10 cellular contexts compared by ENCODE assay signal in the genomic region with DNA sequence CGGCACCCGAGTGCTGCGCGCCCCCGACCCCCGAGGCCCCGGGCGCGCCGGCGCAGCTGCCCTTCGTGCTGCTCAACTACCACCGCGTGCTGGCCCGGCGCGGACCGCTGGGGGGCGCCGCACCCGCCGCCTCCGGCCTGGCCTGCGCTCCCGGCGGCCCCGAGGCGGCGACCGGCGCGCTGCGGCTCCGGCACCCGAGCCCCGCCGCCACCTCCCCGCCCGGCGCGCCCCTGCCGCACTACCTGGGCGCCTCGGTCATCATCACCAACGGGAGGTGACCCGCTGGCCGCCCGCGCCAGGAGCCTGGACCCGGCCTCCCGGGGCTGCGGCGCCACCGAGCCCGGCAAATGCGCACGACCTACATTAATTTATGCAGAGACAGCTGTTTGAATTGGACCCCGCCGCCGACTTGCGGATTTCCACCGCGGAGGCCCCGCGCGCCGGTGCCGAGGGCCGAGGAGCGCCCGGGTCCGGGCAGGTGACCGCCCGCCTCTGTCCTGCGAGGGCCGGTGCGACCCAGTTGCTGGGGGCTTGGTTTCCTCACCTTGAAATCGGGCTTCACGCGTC. TPM values are rescaled to one million over a fixed set of nuclear protein-coding genes. Genes with fewer than 3 reads are reported as not detected.
A peak's percentile ranks its signal among the peaks of the same experiment; 100 is the strongest.
DNase-seq lines count a peak whose midpoint lies in the region; ATAC-seq and TF ChIP-seq lines count a peak whose summit lies in the region.
"Had no signal": no experiment of that assay in that cellular context is flagged by ENCODE, and none has a peak within 500 bp of the region (broad histone marks: within the 10 kb centered on the region; RNA-seq: fewer than 3 reads in every experiment).

No MANE protein-coding gene starts in this region.

- peaks cover 27% of the 10 kb centered on the region for H3K4me1 ChIP-seq in cardiac muscle cell (ENCODE audit: low read depth)

- DNase-seq in DMS114 treated with DMSO at 0.1 percent for 48 hours (lab: John Stamatoyannopoulos, UW; ENCODE audit: unreplicated experiment) = peak; percentile 11
- peak; percentile 46 for DNase-seq in KBM-7
- peak; percentile 61 to 83 for DNase-seq in activated T-cell treated with anti-CD3 and anti-CD28 coated beads, Interleukin-2, amount 50 U/mL, for 72 hours
- peak; percentile 51 to 86 for DNase-seq in cardiac muscle cell (ENCODE audit: low read depth in 1 of 2, low spot score in 1 of 2)
- peak in 8 of 10 donors; percentile 37 to 96 (median 63) for DNase-seq in posterior cingulate gyrus
- DNase-seq in NCI-H187 (lab: John Stamatoyannopoulos, UW) = no peak
- DNase-seq: naive B cell had no signal

- H3K4me3 ChIP-seq in cardiac muscle cell = peak overlapping the region; percentile 47

- no peaks in the 10 kb centered on the region for H3K36me3 ChIP-seq in cardiac muscle cell

- ATAC-seq in activated T-cell treated with anti-CD3 and anti-CD28 coated beads, Interleukin-2, amount 50 U/mL, for 72 hours (replicated peaks in 1 of 2) = peak; percentile 88 to 91
- ATAC-seq in HG03354 (IDR thresholded peaks at IDR 0.05; ENCODE audit: poor library complexity, severe bottlenecking, unreplicated experiment) (no peak), HG02938 (IDR thresholded peaks at IDR 0.05; ENCODE audit: unreplicated experiment) (no peak)

- intact Hi-C loops in posterior cingulate gyrus (cut with DNase I) = loop anchor here (2.0 to 5.0 kb wide), 2 partner anchors 107 to 179 kb away; no protein-coding TSS in a partner anchor

- in situ Hi-C loops in KBM-7 (cut with MboI; ENCODE audit: low pct_unique_long_range_greater_than_20kb, low sequenced_read_pairs) = no loop called here

- H3K36me3 Mint-ChIP-seq in activated T-cell treated with anti-CD3 and anti-CD28 coated beads, Interleukin-2, amount 50 U/mL, for 72 hours (ENCODE audit: insufficient read depth in 2 of 2) = no peaks in the 10 kb centered on the region

- H3K4me1 Mint-ChIP-seq in activated T-cell treated with anti-CD3 and anti-CD28 coated beads, Interleukin-2, amount 50 U/mL, for 72 hours (ENCODE audit: low read depth) = peaks cover 9% of the 10 kb centered on the region

- H3K27ac ChIP-seq in cardiac muscle cell = no peak overlapping the region
- H3K27ac ChIP-seq: KMS-11 had no signal

- peaks cover 49% of the 10 kb centered on the region for H3K27me3 Mint-ChIP-seq in activated T-cell treated with anti-CD3 and anti-CD28 coated beads, Interleukin-2, amount 50 U/mL, for 72 hours (ENCODE audit: low read depth)

- no peaks in the 10 kb centered on the region for H3K9me3 Mint-ChIP-seq in activated T-cell treated with anti-CD3 and anti-CD28 coated beads, Interleukin-2, amount 50 U/mL, for 72 hours

- peak; percentile 15 for TF ChIP-seq CTCF in cardiac muscle cell (IDR thresholded peaks at IDR 0.05; ENCODE audit: low read depth, low read length)

- H3K9me3 ChIP-seq in cardiac muscle cell (ENCODE audit: low read depth) = no peaks in the 10 kb centered on the region

- H3K27ac Mint-ChIP-seq in activated T-cell treated with anti-CD3 and anti-CD28 coated beads, Interleukin-2, amount 50 U/mL, for 72 hours = no peak overlapping the region
- H3K27ac Mint-ChIP-seq: naive B cell had no signal

- H3K4me3 Mint-ChIP-seq in activated T-cell treated with anti-CD3 and anti-CD28 coated beads, Interleukin-2, amount 50 U/mL, for 72 hours = peak overlapping the region; percentile 76 to 82

- H3K27me3 ChIP-seq in cardiac muscle cell = peaks cover 27% of the 10 kb centered on the region

RNA-seq across cellular contexts. Expression of gene SIM2, which starts 49.0 kb away (rescaled TPM):
- 1 to 10 TPM; 1.9 to 4.1 TPM for total RNA-seq in activated T-cell treated with anti-CD3 and anti-CD28 coated beads, Interleukin-2, amount 50 U/mL, for 72 hours
- not detected in 2 replicates for total RNA-seq in cardiac muscle cell
- polyA plus RNA-seq in cardiac muscle cell = 0.05 and 0.31 TPM in 2 replicates

Comparison
In these comparisons a context has a peak if more than half of its experiments do, and no peak if none do; other contexts are left out.
1. DNase-seq: peak in DMS114 treated with DMSO at 0.1 percent for 48 hours (single experiment), KBM-7 (single experiment), activated T-cell treated with anti-CD3 and anti-CD28 coated beads, Interleukin-2, amount 50 U/mL, for 72 hours (2 of 2), cardiac muscle cell (2 of 2) and posterior cingulate gyrus (8 of 10); none in NCI-H187 (0 of 2).
2. ATAC-seq: peak in activated T-cell treated with anti-CD3 and anti-CD28 coated beads, Interleukin-2, amount 50 U/mL, for 72 hours (2 of 2); none in HG03354 (single experiment) and HG02938 (single experiment).